In genomic region chr12:75941661-75942060, GRCh38 we compare ENCODE assay signal across 3 cellular contexts.
A peak's percentile ranks its signal among the peaks of the same experiment; 100 is the strongest.
DNase-seq lines count a peak whose midpoint lies in the region; ATAC-seq lines count a peak whose summit lies in the region.
"Not testable (repeated sequence)": the region's sequence is repeated elsewhere in the genome, so short reads cannot be mapped to it uniquely, and the experiment has no call there.

No MANE protein-coding gene starts in this region.

- not testable (repeated sequence) for DNase-seq in activated CD8-positive, alpha-beta T cell treated with anti-CD3 and anti-CD28 coated beads, Interleukin-2, amount 10 ng/mL, durations not matched to agents 7 days and 5 days; activated T-helper 1 cell treated with anti-CD3 and anti-CD28 coated beads, Interleukin-12 subunit alpha, Interleukin-12 subunit beta, Interleukin-2, Interleukin-4 antibody, amounts not matched to agents 30 ng/mL and 10 ng/mL and 1 ng/mL, durations not matched to agents 14 hours and 24 hours and 36 hours (ENCODE audit: low spot score); stimulated activated effector memory CD8-positive, alpha-beta T cell treated with anti-CD3 and anti-CD28 coated beads, Interleukin-12 subunit alpha, Interleukin-12 subunit beta, amount 100 ng/mL, for 72 hours (ENCODE audit: low spot score in 2 of 2)

- H3K4me3 Mint-ChIP-seq in activated CD8-positive, alpha-beta T cell treated with anti-CD3 and anti-CD28 coated beads, Interleukin-2, amount 10 ng/mL, durations not matched to agents 7 days and 5 days; activated T-helper 1 cell treated with anti-CD3 and anti-CD28 coated beads, Interleukin-12 subunit alpha, Interleukin-12 subunit beta, Interleukin-2, Interleukin-4 antibody, amounts not matched to agents 30 ng/mL and 10 ng/mL and 1 ng/mL, durations not matched to agents 14 hours and 24 hours and 36 hours; stimulated activated effector memory CD8-positive, alpha-beta T cell treated with anti-CD3 and anti-CD28 coated beads, Interleukin-12 subunit alpha, Interleukin-12 subunit beta, amount 100 ng/mL, for 72 hours: not testable (repeated sequence)

- H3K36me3 Mint-ChIP-seq in activated CD8-positive, alpha-beta T cell treated with anti-CD3 and anti-CD28 coated beads, Interleukin-2, amount 10 ng/mL, durations not matched to agents 7 days and 5 days (ENCODE audit: low read depth); activated T-helper 1 cell treated with anti-CD3 and anti-CD28 coated beads, Interleukin-12 subunit alpha, Interleukin-12 subunit beta, Interleukin-2, Interleukin-4 antibody, amounts not matched to agents 30 ng/mL and 10 ng/mL and 1 ng/mL, durations not matched to agents 14 hours and 24 hours and 36 hours (ENCODE audit: low read depth); stimulated activated effector memory CD8-positive, alpha-beta T cell treated with anti-CD3 and anti-CD28 coated beads, Interleukin-12 subunit alpha, Interleukin-12 subunit beta, amount 100 ng/mL, for 72 hours: not testable (repeated sequence)

- peaks cover 23% of the 10 kb centered on the region for H3K4me1 Mint-ChIP-seq in activated CD8-positive, alpha-beta T cell treated with anti-CD3 and anti-CD28 coated beads, Interleukin-2, amount 10 ng/mL, durations not matched to agents 7 days and 5 days (ENCODE audit: low read depth)
- H3K4me1 Mint-ChIP-seq in activated T-helper 1 cell treated with anti-CD3 and anti-CD28 coated beads, Interleukin-12 subunit alpha, Interleukin-12 subunit beta, Interleukin-2, Interleukin-4 antibody, amounts not matched to agents 30 ng/mL and 10 ng/mL and 1 ng/mL, durations not matched to agents 14 hours and 24 hours and 36 hours (ENCODE audit: low read depth): peaks cover 25% of the 10 kb centered on the region
- peaks cover 23% of the 10 kb centered on the region for H3K4me1 Mint-ChIP-seq in stimulated activated effector memory CD8-positive, alpha-beta T cell treated with anti-CD3 and anti-CD28 coated beads, Interleukin-12 subunit alpha, Interleukin-12 subunit beta, amount 100 ng/mL, for 72 hours

- not testable (repeated sequence) for ATAC-seq in activated CD8-positive, alpha-beta T cell treated with anti-CD3 and anti-CD28 coated beads, Interleukin-2, amount 10 ng/mL, durations not matched to agents 7 days and 5 days; stimulated activated effector memory CD8-positive, alpha-beta T cell treated with anti-CD3 and anti-CD28 coated beads, Interleukin-12 subunit alpha, Interleukin-12 subunit beta, amount 100 ng/mL, for 72 hours

- POLR2A ChIA-PET in activated CD8-positive, alpha-beta T cell treated with anti-CD3 and anti-CD28 coated beads, Interleukin-2, amount 10 ng/mL, durations not matched to agents 7 days and 5 days (lab: Charles Lee): not testable (repeated sequence)

- peak overlapping the region; percentile 26 for H3K27ac Mint-ChIP-seq in activated CD8-positive, alpha-beta T cell treated with anti-CD3 and anti-CD28 coated beads, Interleukin-2, amount 10 ng/mL, durations not matched to agents 7 days and 5 days
- peak overlapping the region; percentile 52 for H3K27ac Mint-ChIP-seq in activated T-helper 1 cell treated with anti-CD3 and anti-CD28 coated beads, Interleukin-12 subunit alpha, Interleukin-12 subunit beta, Interleukin-2, Interleukin-4 antibody, amounts not matched to agents 30 ng/mL and 10 ng/mL and 1 ng/mL, durations not matched to agents 14 hours and 24 hours and 36 hours
- peak overlapping the region; percentile 60 for H3K27ac Mint-ChIP-seq in stimulated activated effector memory CD8-positive, alpha-beta T cell treated with anti-CD3 and anti-CD28 coated beads, Interleukin-12 subunit alpha, Interleukin-12 subunit beta, amount 100 ng/mL, for 72 hours

- CTCF ChIA-PET in activated CD8-positive, alpha-beta T cell treated with anti-CD3 and anti-CD28 coated beads, Interleukin-2, amount 10 ng/mL, durations not matched to agents 7 days and 5 days (lab: Charles Lee): not testable (repeated sequence)

- intact Hi-C loops in activated T-helper 1 cell treated with anti-CD3 and anti-CD28 coated beads, Interleukin-12 subunit alpha, Interleukin-12 subunit beta, Interleukin-2, Interleukin-4 antibody, amounts not matched to agents 30 ng/mL and 10 ng/mL and 1 ng/mL, durations not matched to agents 14 hours and 24 hours and 36 hours (cut with micrococcal nuclease): loop anchor here (5.0 kb wide), 2 partner anchors 406 to 506 kb away; partner anchors contain the start of gene BBS10

- not testable (repeated sequence) for H3K9me3 Mint-ChIP-seq in activated CD8-positive, alpha-beta T cell treated with anti-CD3 and anti-CD28 coated beads, Interleukin-2, amount 10 ng/mL, durations not matched to agents 7 days and 5 days (ENCODE audit: insufficient read depth); activated T-helper 1 cell treated with anti-CD3 and anti-CD28 coated beads, Interleukin-12 subunit alpha, Interleukin-12 subunit beta, Interleukin-2, Interleukin-4 antibody, amounts not matched to agents 30 ng/mL and 10 ng/mL and 1 ng/mL, durations not matched to agents 14 hours and 24 hours and 36 hours; stimulated activated effector memory CD8-positive, alpha-beta T cell treated with anti-CD3 and anti-CD28 coated beads, Interleukin-12 subunit alpha, Interleukin-12 subunit beta, amount 100 ng/mL, for 72 hours

- not testable (repeated sequence) for H3K27me3 Mint-ChIP-seq in activated CD8-positive, alpha-beta T cell treated with anti-CD3 and anti-CD28 coated beads, Interleukin-2, amount 10 ng/mL, durations not matched to agents 7 days and 5 days (ENCODE audit: low read depth); activated T-helper 1 cell treated with anti-CD3 and anti-CD28 coated beads, Interleukin-12 subunit alpha, Interleukin-12 subunit beta, Interleukin-2, Interleukin-4 antibody, amounts not matched to agents 30 ng/mL and 10 ng/mL and 1 ng/mL, durations not matched to agents 14 hours and 24 hours and 36 hours (ENCODE audit: insufficient read depth)
